ENCODE assay signal across 15 cellular contexts in genomic region chr6:30361661-30362060, GRCh38. TPM values are rescaled to one million over a fixed set of nuclear protein-coding genes. Genes with fewer than 3 reads are reported as not detected.
DNase-seq lines count a peak whose midpoint lies in the region; ATAC-seq and TF ChIP-seq lines count a peak whose summit lies in the region.
"Had no signal": no experiment of that assay in that cellular context is flagged by ENCODE, and none has a peak within 500 bp of the region (broad histone marks: within the 10 kb centered on the region; RNA-seq: fewer than 3 reads in every experiment).

No MANE protein-coding gene starts in this region.

- no peak overlapping the region for H3K9ac ChIP-seq in endodermal cell (ENCODE audit: extremely low read depth, low read length, poor library complexity, severe bottlenecking)
- H3K9ac ChIP-seq in mesendoderm (ENCODE audit: low read length), result no peak overlapping the region
- H3K9ac ChIP-seq: BLaER1 treated with 17β-estradiol and CSF1 and Interleukin-3, amounts not matched to agents 10 nM and 100 nM had no signal

- no peak overlapping the region for H2AK5ac ChIP-seq in mesendoderm (ENCODE audit: low read length)

- DNase-seq in Daoy (ENCODE audit: low read depth) (peak; percentile 35), NCI-H82 treated with DMSO at 0.1 percent for 48 hours (lab: John Stamatoyannopoulos, UW; ENCODE audit: unreplicated experiment) (peak; percentile 83), endodermal cell (no peak), mesendoderm (peak; percentile 91), DMS153 (lab: John Stamatoyannopoulos, UW) (no peak), AG08396 (ENCODE audit: low spot score) (no peak)
- DNase-seq: 8988T; Calu3; CD4-positive, CD25-positive, alpha-beta regulatory T cell; DMS79 treated with DMSO at 0.1 percent for 48 hours; GDM1; HCEC 1CT; HFFc6 had no signal

- H3K79me2 ChIP-seq in mesendoderm (ENCODE audit: control insufficient read depth, insufficient read depth, low read length), result no peaks in the 10 kb centered on the region

- no peak overlapping the region for H4K8ac ChIP-seq in mesendoderm (ENCODE audit: low read depth, low read length)

- no peaks in the 10 kb centered on the region for H3K79me1 ChIP-seq in mesendoderm (ENCODE audit: low read length)

- peaks cover 14% of the 10 kb centered on the region for H3K9me3 ChIP-seq in endodermal cell (ENCODE audit: control insufficient read depth, low read length)

- H3K27ac ChIP-seq in endodermal cell (ENCODE audit: low read depth, low read length), result no peak overlapping the region
- H3K27ac ChIP-seq in mesendoderm (ENCODE audit: low read depth, low read length), result no peak overlapping the region
- H3K27ac ChIP-seq: BLaER1 treated with 17β-estradiol and CSF1 and Interleukin-3, amounts not matched to agents 10 nM and 100 nM had no signal

- H3K27me3 ChIP-seq in endodermal cell (ENCODE audit: control insufficient read depth, insufficient read depth, low read length, poor library complexity, severe bottlenecking), result peaks cover 59% of the 10 kb centered on the region
- no peaks in the 10 kb centered on the region for H3K27me3 ChIP-seq in mesendoderm (ENCODE audit: insufficient read depth, low read length, poor library complexity)

- no peak overlapping the region for H3K23ac ChIP-seq in mesendoderm (ENCODE audit: low read length)

- no peak overlapping the region for H3K4ac ChIP-seq in mesendoderm (ENCODE audit: low read depth, low read length)

- H3K36me3 Mint-ChIP-seq in endodermal cell (ENCODE audit: low read depth), result no peaks in the 10 kb centered on the region
- H3K36me3 Mint-ChIP-seq: CD4-positive, CD25-positive, alpha-beta regulatory T cell had no signal

- H4K5ac ChIP-seq in mesendoderm (ENCODE audit: low read length), result no peak overlapping the region

- H3K4me3 ChIP-seq in endodermal cell (ENCODE audit: low read length) (peak overlapping the region; percentile 25), mesendoderm (ENCODE audit: low read length) (no peak overlapping the region)
- H3K4me3 ChIP-seq: BLaER1 treated with 17β-estradiol and CSF1 and Interleukin-3, amounts not matched to agents 10 nM and 100 nM had no signal

- H3K4me3 Mint-ChIP-seq in endodermal cell, result no peak overlapping the region
- H3K4me3 Mint-ChIP-seq: CD4-positive, CD25-positive, alpha-beta regulatory T cell; HFFc6 had no signal

- H3K27ac Mint-ChIP-seq in endodermal cell, result no peak overlapping the region
- H3K27ac Mint-ChIP-seq: HFFc6 had no signal

- no peak for TF ChIP-seq CTCF in endodermal cell (conservative IDR thresholded peaks at IDR 0.05)

- H3K27me3 Mint-ChIP-seq in endodermal cell (ENCODE audit: insufficient read depth), result peaks cover 77% of the 10 kb centered on the region

- no peak overlapping the region for H2BK120ac ChIP-seq in mesendoderm (ENCODE audit: low read depth, low read length)

- H2BK15ac ChIP-seq in mesendoderm (replicated peaks; ENCODE audit: low read depth), result no peak overlapping the region

- H3K36me3 ChIP-seq in endodermal cell (ENCODE audit: control insufficient read depth, insufficient read depth, low read length), result no peaks in the 10 kb centered on the region
- H3K36me3 ChIP-seq in mesendoderm (ENCODE audit: control insufficient read depth, insufficient read depth, low read length), result no peaks in the 10 kb centered on the region
- H3K36me3 ChIP-seq: BLaER1 treated with 17β-estradiol and CSF1 and Interleukin-3, amounts not matched to agents 10 nM and 100 nM had no signal

- no peak for ATAC-seq in GM21381 (IDR thresholded peaks at IDR 0.05; ENCODE audit: unreplicated experiment)

- WGBS in endodermal cell (ENCODE audit: insufficient coverage in 1 of 2, insufficient read length in 1 of 2), 2 experiments, result 92% methylated on average over 2 of the region's 2 CpGs; no CpG with 5 or more reads in 1 of the 2 experiments
- WGBS in mesendoderm (ENCODE audit: extremely low coverage, insufficient coverage, low lambda C conversion rate), result 100% methylated on average over 2 of the region's 2 CpGs

- H3K4me2 ChIP-seq in mesendoderm (ENCODE audit: low read length), result no peak overlapping the region
- H3K4me2 ChIP-seq: BLaER1 treated with 17β-estradiol and CSF1 and Interleukin-3, amounts not matched to agents 10 nM and 100 nM had no signal

- peaks cover 7% of the 10 kb centered on the region for H3K4me1 ChIP-seq in endodermal cell (ENCODE audit: control insufficient read depth, insufficient read depth, low read length)
- no peaks in the 10 kb centered on the region for H3K4me1 ChIP-seq in mesendoderm (ENCODE audit: control insufficient read depth, low read depth, low read length)
- H3K4me1 ChIP-seq: BLaER1 treated with 17β-estradiol and CSF1 and Interleukin-3, amounts not matched to agents 10 nM and 100 nM had no signal

- peaks cover 15% of the 10 kb centered on the region for H3K9me3 Mint-ChIP-seq in endodermal cell

- no peak overlapping the region for H3K18ac ChIP-seq in mesendoderm (ENCODE audit: low read length)

- peaks cover 32% of the 10 kb centered on the region for H3K4me1 Mint-ChIP-seq in endodermal cell

- no peak overlapping the region for H3K56ac ChIP-seq in mesendoderm (ENCODE audit: low read length)

- H2BK5ac ChIP-seq in mesendoderm (ENCODE audit: low read length), result no peak overlapping the region

RNA-seq across cellular contexts. Expression of gene RPP21, which starts 16.7 kb away (rescaled TPM):
- total RNA-seq in Daoy (2014; rRNA removed; shearing (Covaris generic)), result 160 and 170 TPM in 2 replicates
- total RNA-seq in endodermal cell, result 10 to 100 TPM; 52.2 to 59.7 TPM
- polyA plus RNA-seq in endodermal cell (2013, experiment 1 of 2), result 63.9 TPM
- polyA plus RNA-seq in endodermal cell (2013, experiment 2 of 2), result 59.3 TPM
- polyA plus RNA-seq in mesendoderm (2013, experiment 1 of 2), result 141 TPM
- polyA plus RNA-seq in mesendoderm (2013, experiment 2 of 2), result 138 TPM

RNA-seq across cellular contexts. Expression of gene TRIM39, which starts 34.9 kb away (rescaled TPM):
- total RNA-seq in Daoy (2014; rRNA removed; shearing (Covaris generic)), result 18.2 and 21.4 TPM in 2 replicates
- total RNA-seq in endodermal cell, result 10 to 100 TPM; 16.4 to 17.1 TPM
- polyA plus RNA-seq in endodermal cell (2013, experiment 1 of 2), result 14.0 TPM
- 13.9 TPM for polyA plus RNA-seq in endodermal cell (2013, experiment 2 of 2)
- polyA plus RNA-seq in mesendoderm (2013, experiment 1 of 2), result 19.2 TPM
- 20.3 TPM for polyA plus RNA-seq in mesendoderm (2013, experiment 2 of 2)

Comparison
In these comparisons a context has a peak if more than half of its experiments do, and no peak if none do; other contexts are left out.
1. DNase-seq: peak in Daoy (single experiment), NCI-H82 treated with DMSO at 0.1 percent for 48 hours (single experiment) and mesendoderm (single experiment); none in endodermal cell (single experiment), DMS153 (single experiment) and AG08396 (single experiment).